In genomic region chr2:229174794-229175529, GRCh38 we compare ENCODE assay signal across 20 cellular contexts.
DNase-seq lines count a peak whose midpoint lies in the region; ATAC-seq and TF ChIP-seq lines count a peak whose summit lies in the region.
"Had no signal": no experiment of that assay in that cellular context is flagged by ENCODE, and none has a peak within 500 bp of the region (broad histone marks: within the 10 kb centered on the region; RNA-seq: fewer than 3 reads in every experiment).

No MANE protein-coding gene starts in this region.

- no peaks in the 10 kb centered on the region for H4K20me1 ChIP-seq in hepatocyte (ENCODE audit: insufficient read depth, poor library complexity, severe bottlenecking)
- H4K20me1 ChIP-seq: BLaER1 treated with 17β-estradiol and CSF1 and Interleukin-3, amounts not matched to agents 10 nM and 100 nM had no signal

- CTCF ChIA-PET in CD8-positive, alpha-beta T cell (lab: Charles Lee) = no interaction called here

- H3K4me3 ChIP-seq in HFF-Myc (replicated peaks; ENCODE audit: low read depth, low read length) (no peak overlapping the region), ascending aorta (no peak overlapping the region), hepatocyte (no peak overlapping the region)
- H3K4me3 ChIP-seq in CD8-positive, alpha-beta T cell (ENCODE audit: low read depth, low read length) = no peak overlapping the region
- H3K4me3 ChIP-seq: BLaER1 treated with 17β-estradiol and CSF1 and Interleukin-3, amounts not matched to agents 10 nM and 100 nM; cardiac muscle cell; tibial nerve had no signal

- 56% methylated on average over 4 of the region's 4 CpGs for WGBS in hepatocyte (ENCODE audit: low lambda C conversion rate, missing lambda C conversion rate)

- peak; percentile 72 for DNase-seq in AG09319 (ENCODE audit: extremely low read depth, low read depth)
- peak; percentile 38 for DNase-seq in HFF-Myc (ENCODE audit: extremely low read depth, low read depth)
- no peak for DNase-seq in ascending aorta (ENCODE audit: low spot score in 2 of 2)
- DNase-seq in hepatocyte (ENCODE audit: low spot score) = no peak
- DNase-seq in NCI-H146 treated with DMSO at 0.1 percent for 48 hours (lab: John Stamatoyannopoulos, UW; ENCODE audit: unreplicated experiment) = no peak
- no peak for DNase-seq in CD8-positive, alpha-beta T cell
- DNase-seq: activated CD8-positive, alpha-beta memory T cell treated with anti-CD3 and anti-CD28 coated beads for 24 hours; activated effector memory CD4-positive, alpha-beta T cell treated with anti-CD3 and anti-CD28 coated beads, Interleukin-2, amount 50 U/mL, for 16 hours; endodermal cell; hippocampal formation; Kasumi-1; naive B cell; stimulated activated CD4-positive, alpha-beta T cell treated with anti-CD3 and anti-CD28 coated beads, Interleukin-2, amount 100 ng/mL, for 48 hours had no signal

- peak overlapping the region; percentile 28 to 71 for H3K27ac ChIP-seq in ascending aorta
- H3K27ac ChIP-seq in hepatocyte = peak overlapping the region; percentile 67
- no peak overlapping the region for H3K27ac ChIP-seq in CD8-positive, alpha-beta T cell (ENCODE audit: low read depth, low read length)
- H3K27ac ChIP-seq: BLaER1 treated with 17β-estradiol and CSF1 and Interleukin-3, amounts not matched to agents 10 nM and 100 nM; cardiac muscle cell; HL-60; tibial nerve had no signal

- no peak overlapping the region for H3K4me2 ChIP-seq in hepatocyte
- H3K4me2 ChIP-seq: BLaER1 treated with 17β-estradiol and CSF1 and Interleukin-3, amounts not matched to agents 10 nM and 100 nM had no signal

- no peaks in the 10 kb centered on the region for H3K9me2 ChIP-seq in hepatocyte (replicated peaks; ENCODE audit: insufficient read depth)

- intact Hi-C loops in ascending aorta (cut with DNase I) = loop anchor here (10.0 kb wide), 1 partner anchor 270 kb away; no protein-coding TSS in a partner anchor
- intact Hi-C loops in CD8-positive, alpha-beta T cell (cut with DNase I, micrococcal nuclease) = no loop called here

- peaks cover 7% of the 10 kb centered on the region for H3K9me3 Mint-ChIP-seq in CD8-positive, alpha-beta T cell
- H3K9me3 Mint-ChIP-seq: endodermal cell had no signal

- H3K36me3 ChIP-seq in ascending aorta (no peaks in the 10 kb centered on the region), hepatocyte (replicated peaks; ENCODE audit: insufficient read depth, low read depth) (no peaks in the 10 kb centered on the region)
- no peaks in the 10 kb centered on the region for H3K36me3 ChIP-seq in CD8-positive, alpha-beta T cell (ENCODE audit: insufficient read depth, low read length)
- H3K36me3 ChIP-seq: BLaER1 treated with 17β-estradiol and CSF1 and Interleukin-3, amounts not matched to agents 10 nM and 100 nM; cardiac muscle cell; tibial nerve had no signal

- H3K27me3 ChIP-seq in ascending aorta (no peaks in the 10 kb centered on the region), hepatocyte (no peaks in the 10 kb centered on the region)
- H3K27me3 ChIP-seq in CD8-positive, alpha-beta T cell (ENCODE audit: insufficient read depth, low read length) = no peaks in the 10 kb centered on the region
- H3K27me3 ChIP-seq: BLaER1 treated with 17β-estradiol and CSF1 and Interleukin-3, amounts not matched to agents 10 nM and 100 nM; cardiac muscle cell; tibial nerve had no signal

- POLR2A ChIA-PET in CD8-positive, alpha-beta T cell (lab: Charles Lee) = no interaction called here

- H2AFZ ChIP-seq in hepatocyte = no peak overlapping the region

- H3K4me3 Mint-ChIP-seq in CD8-positive, alpha-beta T cell = no peak overlapping the region
- H3K4me3 Mint-ChIP-seq: endodermal cell, naive B cell had no signal

- peaks cover 2% of the 10 kb centered on the region for H3K27me3 Mint-ChIP-seq in CD8-positive, alpha-beta T cell (ENCODE audit: low read depth)
- H3K27me3 Mint-ChIP-seq: naive B cell had no signal

- no peaks in the 10 kb centered on the region for H3K36me3 Mint-ChIP-seq in CD8-positive, alpha-beta T cell
- H3K36me3 Mint-ChIP-seq: naive B cell had no signal

- H3K27ac Mint-ChIP-seq in CD8-positive, alpha-beta T cell = no peak overlapping the region
- H3K27ac Mint-ChIP-seq: endodermal cell, naive B cell had no signal

- no peak for ATAC-seq in CD8-positive, alpha-beta T cell
- no peak for ATAC-seq in GM18498 (IDR thresholded peaks at IDR 0.05; ENCODE audit: unreplicated experiment)
- no peak for ATAC-seq in HG03135 (IDR thresholded peaks at IDR 0.05; ENCODE audit: unreplicated experiment)
- ATAC-seq: left lobe of liver had no signal

- no peak for TF ChIP-seq CTCF in AG09319 (IDR thresholded peaks at IDR 0.05; ENCODE audit: low read depth, low read length)
- no peak for TF ChIP-seq CTCF in HFF-Myc (IDR thresholded peaks at IDR 0.05; ENCODE audit: low read depth, low read length, missing control alignments)
- no peak for TF ChIP-seq CTCF in ascending aorta (IDR thresholded peaks at IDR 0.05)
- no peak for TF ChIP-seq CTCF in hepatocyte (IDR thresholded peaks at IDR 0.05; ENCODE audit: poor library complexity)
- TF ChIP-seq CTCF in CD8-positive, alpha-beta T cell (IDR thresholded peaks at IDR 0.05) = no peak

- H3K4me1 Mint-ChIP-seq in CD8-positive, alpha-beta T cell (ENCODE audit: low read depth) = no peaks in the 10 kb centered on the region
- H3K4me1 Mint-ChIP-seq: endodermal cell, naive B cell had no signal

- H3K79me2 ChIP-seq in hepatocyte = peaks cover 28% of the 10 kb centered on the region

- peaks cover 3 to 26% of the 10 kb centered on the region in 2 donors for H3K4me1 ChIP-seq in ascending aorta
- H3K4me1 ChIP-seq in hepatocyte (ENCODE audit: insufficient read depth) = peaks cover 37% of the 10 kb centered on the region
- H3K4me1 ChIP-seq in CD8-positive, alpha-beta T cell (ENCODE audit: insufficient read depth, low read length) = no peaks in the 10 kb centered on the region

- H3K9me3 ChIP-seq in ascending aorta (peaks cover 0 to 11% of the 10 kb centered on the region in 2 donors), hepatocyte (ENCODE audit: low read depth) (no peaks in the 10 kb centered on the region)
- no peaks in the 10 kb centered on the region for H3K9me3 ChIP-seq in CD8-positive, alpha-beta T cell (ENCODE audit: low read length)

Comparison
In these comparisons a context has a peak if more than half of its experiments do, and no peak if none do; other contexts are left out.
1. DNase-seq: peak in AG09319 (single experiment) and HFF-Myc (single experiment); none in ascending aorta (0 of 2), hepatocyte (single experiment), NCI-H146 treated with DMSO at 0.1 percent for 48 hours (single experiment) and CD8-positive, alpha-beta T cell (0 of 7).